ENCODE assay signal across 8 cellular contexts in the genomic region with DNA sequence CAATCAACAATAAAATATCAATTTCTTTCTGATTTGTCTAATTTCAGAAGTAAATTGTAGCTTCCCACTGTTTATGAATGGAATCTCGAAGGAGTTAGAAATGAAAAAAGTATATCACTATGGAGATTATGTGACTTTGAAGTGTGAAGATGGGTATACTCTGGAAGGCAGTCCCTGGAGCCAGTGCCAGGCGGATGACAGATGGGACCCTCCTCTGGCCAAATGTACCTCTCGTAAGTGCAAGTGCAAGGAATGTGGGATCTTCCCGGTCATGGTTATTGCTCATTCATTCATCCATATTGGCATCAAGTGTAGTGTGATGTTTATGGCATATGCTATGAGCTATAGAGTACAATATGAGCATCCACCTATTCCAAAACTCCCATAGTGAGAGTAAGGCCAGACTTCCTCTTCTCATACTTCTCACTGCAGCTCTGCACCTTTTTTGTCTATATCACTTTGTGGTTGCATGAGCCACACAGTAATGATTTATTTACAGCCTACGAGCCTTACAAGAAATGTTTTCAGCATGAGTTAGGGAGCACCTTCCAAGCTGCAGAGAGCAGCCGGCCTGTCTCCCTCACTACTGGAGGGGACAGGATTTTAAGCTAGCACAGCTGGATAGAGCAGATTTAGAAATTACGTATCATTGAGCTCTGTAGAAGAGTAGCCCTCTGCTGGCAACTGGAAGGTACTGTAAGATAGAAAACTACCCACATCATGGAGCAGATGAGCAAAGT. TPM values are rescaled to one million over a fixed set of nuclear protein-coding genes. Genes with fewer than 3 reads are reported as not detected.
A peak's percentile ranks its signal among the peaks of the same experiment; 100 is the strongest.
DNase-seq lines count a peak whose midpoint lies in the region; ATAC-seq, FAIRE-seq and TF ChIP-seq lines count a peak whose summit lies in the region.

No MANE protein-coding gene starts in this region.

- H3K4me3 ChIP-seq in brain microvascular endothelial cell (ENCODE audit: low read depth, low read length), result no peak overlapping the region
- H3K4me3 ChIP-seq in kidney (ENCODE audit: low read length in 2 of 2), result no peak overlapping the region

- H3K9ac ChIP-seq in kidney (ENCODE audit: low read length in 2 of 2), result no peak overlapping the region

- no peaks in the 10 kb centered on the region for H3K27me3 ChIP-seq in brain microvascular endothelial cell (replicated peaks)

- H3K9me3 ChIP-seq in kidney (ENCODE audit: control insufficient read depth in 1 of 2, low read length in 2 of 2), result no peaks in the 10 kb centered on the region

- H3K27ac ChIP-seq in brain microvascular endothelial cell (no peak overlapping the region), kidney (ENCODE audit: low read depth in 2 of 2, low read length in 2 of 2) (no peak overlapping the region)

- intact Hi-C loops in kidney (cut with DNase I), result no loop called here

- no peaks in the 10 kb centered on the region for H3K36me3 ChIP-seq in brain microvascular endothelial cell (replicated peaks)
- no peaks in the 10 kb centered on the region for H3K36me3 ChIP-seq in kidney (ENCODE audit: control insufficient read depth in 1 of 2, insufficient read depth in 2 of 2, low read length in 2 of 2)

- TF ChIP-seq CTCF in brain microvascular endothelial cell (IDR thresholded peaks at IDR 0.05; ENCODE audit: low read depth, low read length, missing control alignments) (peak; percentile 78), kidney (IDR thresholded peaks at IDR 0.05; ENCODE audit: borderline replicate concordance, extremely low read depth, insufficient read depth) (peak; percentile 69)

- FAIRE-seq in kidney (lab: Jason Lieb, UNC), result no peak

- in situ Hi-C loops in brain microvascular endothelial cell (cut with HindIII; ENCODE audit: low pct_ligation_motif_present, low sequenced_read_pairs), result no loop called here

- no peak for DNase-seq in activated CD4-positive, CD25-positive, alpha-beta regulatory T cell (lab: John Stamatoyannopoulos, UW)
- DNase-seq in NCI-H82 treated with DMSO at 0.1 percent for 48 hours (lab: John Stamatoyannopoulos, UW; ENCODE audit: unreplicated experiment), result peak; percentile 67
- DNase-seq in brain microvascular endothelial cell, result peak; percentile 43
- no peak for DNase-seq in kidney
- peak; percentile 21 for DNase-seq in stromal cell of bone marrow (ENCODE audit: low read depth)

- ATAC-seq in activated CD4-positive, CD25-positive, alpha-beta regulatory T cell treated with anti-CD3 and anti-CD28 coated beads, Interleukin-2, amount 50 U/mL, for 24 hours, result peak; percentile 55 to 56
- ATAC-seq in GM21367 (IDR thresholded peaks at IDR 0.05; ENCODE audit: unreplicated experiment) (peak; percentile 87), HG03558 (IDR thresholded peaks at IDR 0.05; ENCODE audit: extremely low read depth, unreplicated experiment) (peak; percentile 74)

- H3K4me1 ChIP-seq in kidney (ENCODE audit: control insufficient read depth in 1 of 2, insufficient read depth in 1 of 2, low read depth in 1 of 2, low read length in 2 of 2), result no peaks in the 10 kb centered on the region

RNA-seq across cellular contexts. Expression of a gene that starts 24.9 kb away (rescaled TPM):
- 0.44 TPM for total RNA-seq in kidney
- polyA plus RNA-seq in kidney (ENCODE audit: insufficient read depth, low read depth, low replicate concordance), result 1.4 TPM

Comparison
In these comparisons a context has a peak if more than half of its experiments do, and no peak if none do; other contexts are left out.
1. DNase-seq: peak in NCI-H82 treated with DMSO at 0.1 percent for 48 hours (single experiment), brain microvascular endothelial cell (single experiment) and stromal cell of bone marrow (single experiment); none in activated CD4-positive, CD25-positive, alpha-beta regulatory T cell (0 of 4) and kidney (single experiment).
2. Peak in every context shown above with its lines, with median percentiles within 50 percentile points of each other: ATAC-seq.